ENCODE assay signal across 1 cellular context in the genomic region with DNA sequence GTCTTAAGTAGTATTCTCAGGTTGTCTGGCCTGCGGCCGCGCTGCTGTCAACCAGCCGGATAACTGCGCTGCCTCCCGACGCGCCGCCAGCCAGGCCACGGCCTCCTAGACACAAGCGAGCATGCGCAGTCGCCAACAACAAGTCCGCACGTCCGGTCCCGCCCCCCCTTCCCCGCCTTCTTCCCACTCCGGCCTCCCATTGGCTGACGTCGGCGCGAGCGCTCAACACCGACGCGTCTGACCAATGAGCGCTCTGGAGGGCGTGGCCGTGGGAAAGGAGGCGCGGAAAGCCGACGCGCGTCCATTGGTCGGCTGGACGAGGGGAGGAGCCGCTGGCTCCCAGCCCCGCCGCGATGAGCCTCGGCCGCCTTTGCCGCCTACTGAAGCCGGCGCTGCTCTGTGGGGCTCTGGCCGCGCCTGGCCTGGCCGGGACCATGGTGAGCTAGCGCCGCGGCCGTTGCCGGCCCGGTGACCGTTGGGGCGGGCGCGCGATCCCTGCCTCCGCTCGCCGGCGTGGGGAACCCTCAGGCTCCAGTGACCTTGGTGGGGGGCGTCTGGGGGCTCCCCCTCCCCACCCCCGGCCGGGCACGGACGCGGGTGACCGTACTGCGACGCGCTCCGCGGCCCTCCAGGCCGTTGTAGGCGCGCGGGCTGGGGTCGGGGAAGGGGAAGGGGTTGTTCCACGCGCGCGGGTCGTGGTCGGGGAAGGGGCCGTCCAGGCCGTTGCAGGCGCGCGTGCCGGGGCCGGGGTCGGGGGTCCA.
TF ChIP-seq lines count a peak whose summit lies in the region.

A gene with protein sequence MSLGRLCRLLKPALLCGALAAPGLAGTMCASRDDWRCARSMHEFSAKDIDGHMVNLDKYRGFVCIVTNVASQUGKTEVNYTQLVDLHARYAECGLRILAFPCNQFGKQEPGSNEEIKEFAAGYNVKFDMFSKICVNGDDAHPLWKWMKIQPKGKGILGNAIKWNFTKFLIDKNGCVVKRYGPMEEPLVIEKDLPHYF (plus strand): TSS at position 304 of the 761 bp plus-strand sequence. CDS start 50 bp downstream, at position 354.

TF ChIP-seq in K562, 482 proteins besides CTCF, POLR2A, EP300 and RAD21 (continued from another document and continues in another):
- TF ChIP-seq, protein P1, sequence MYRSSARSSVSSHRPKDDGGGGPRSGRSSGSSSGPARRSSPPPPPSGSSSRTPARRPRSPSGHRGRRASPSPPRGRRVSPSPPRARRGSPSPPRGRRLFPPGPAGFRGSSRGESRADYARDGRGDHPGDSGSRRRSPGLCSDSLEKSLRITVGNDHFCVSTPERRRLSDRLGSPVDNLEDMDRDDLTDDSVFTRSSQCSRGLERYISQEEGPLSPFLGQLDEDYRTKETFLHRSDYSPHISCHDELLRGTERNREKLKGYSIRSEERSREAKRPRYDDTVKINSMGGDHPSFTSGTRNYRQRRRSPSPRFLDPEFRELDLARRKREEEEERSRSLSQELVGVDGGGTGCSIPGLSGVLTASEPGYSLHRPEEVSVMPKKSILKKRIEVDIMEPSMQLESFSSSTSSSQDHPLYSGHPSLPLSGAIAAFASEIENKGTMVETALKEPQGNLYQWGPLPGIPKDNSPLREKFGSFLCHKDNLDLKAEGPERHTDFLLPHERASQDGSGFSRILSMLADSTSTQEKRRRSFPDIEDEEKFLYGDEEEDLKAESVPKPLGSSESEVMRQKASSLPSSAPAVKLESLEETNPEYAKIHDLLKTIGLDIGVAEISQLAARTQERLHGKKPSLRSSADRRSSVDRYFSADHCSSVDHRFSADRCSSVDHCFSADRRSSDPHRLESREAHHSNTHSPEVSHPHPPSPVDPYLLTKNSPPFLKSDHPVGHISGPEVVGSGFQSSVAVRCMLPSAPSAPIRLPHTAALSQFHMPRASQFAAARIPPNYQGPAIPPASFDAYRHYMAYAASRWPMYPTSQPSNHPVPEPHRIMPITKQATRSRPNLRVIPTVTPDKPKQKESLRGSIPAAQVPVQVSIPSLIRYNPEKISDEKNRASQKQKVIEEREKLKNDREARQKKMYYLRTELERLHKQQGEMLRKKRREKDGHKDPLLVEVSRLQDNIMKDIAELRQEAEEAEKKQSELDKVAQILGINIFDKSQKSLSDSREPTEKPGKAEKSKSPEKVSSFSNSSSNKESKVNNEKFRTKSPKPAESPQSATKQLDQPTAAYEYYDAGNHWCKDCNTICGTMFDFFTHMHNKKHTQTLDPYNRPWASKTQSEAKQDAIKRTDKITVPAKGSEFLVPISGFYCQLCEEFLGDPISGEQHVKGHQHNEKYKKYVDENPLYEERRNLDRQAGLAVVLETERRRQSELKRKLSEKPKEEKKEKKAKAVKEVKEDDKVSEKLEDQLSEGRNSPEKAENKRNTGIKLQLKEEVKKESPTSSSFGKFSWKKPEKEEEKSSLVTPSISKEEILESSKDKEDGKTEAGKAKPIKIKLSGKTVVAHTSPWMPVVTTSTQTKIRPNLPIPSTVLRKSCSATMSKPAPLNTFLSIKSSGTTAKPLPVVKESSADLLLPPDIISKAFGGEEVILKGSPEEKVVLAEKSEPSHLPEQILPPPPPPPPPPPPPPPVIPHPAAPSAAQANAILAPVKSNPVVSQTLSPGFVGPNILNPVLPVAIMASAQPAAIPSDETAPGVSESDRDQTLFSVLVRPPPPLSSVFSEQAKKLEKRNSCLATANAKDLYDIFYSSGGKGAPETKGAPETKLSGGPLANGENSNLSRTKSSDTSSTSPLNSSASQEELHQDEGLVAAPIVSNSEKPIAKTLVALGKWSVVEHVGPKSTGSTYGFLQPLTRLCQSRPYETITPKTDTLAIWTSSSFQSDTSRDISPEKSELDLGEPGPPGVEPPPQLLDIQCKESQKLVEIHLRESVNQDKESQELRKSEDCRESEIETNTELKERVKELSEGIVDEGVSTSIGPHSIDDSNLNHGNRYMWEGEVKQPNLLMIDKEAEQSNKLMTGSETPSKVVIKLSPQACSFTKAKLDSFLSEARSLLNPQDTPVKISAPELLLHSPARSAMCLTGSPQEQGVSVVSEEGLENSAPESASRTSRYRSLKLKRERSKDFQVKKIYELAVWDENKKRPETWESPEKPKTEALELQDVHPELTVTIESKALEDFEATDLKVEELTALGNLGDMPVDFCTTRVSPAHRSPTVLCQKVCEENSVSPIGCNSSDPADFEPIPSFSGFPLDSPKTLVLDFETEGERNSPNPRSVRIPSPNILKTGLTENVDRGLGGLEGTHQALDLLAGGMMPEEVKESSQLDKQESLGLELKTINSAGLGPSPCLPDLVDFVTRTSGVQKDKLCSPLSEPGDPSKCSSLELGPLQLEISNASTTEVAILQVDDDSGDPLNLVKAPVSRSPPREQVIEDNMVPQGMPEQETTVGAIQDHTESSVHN (IDR thresholded peaks at IDR 0.05; ENCODE audit: borderline replicate concordance in 1 of 2, low read depth in 1 of 2) = no peak
- TF ChIP-seq, protein P2, sequence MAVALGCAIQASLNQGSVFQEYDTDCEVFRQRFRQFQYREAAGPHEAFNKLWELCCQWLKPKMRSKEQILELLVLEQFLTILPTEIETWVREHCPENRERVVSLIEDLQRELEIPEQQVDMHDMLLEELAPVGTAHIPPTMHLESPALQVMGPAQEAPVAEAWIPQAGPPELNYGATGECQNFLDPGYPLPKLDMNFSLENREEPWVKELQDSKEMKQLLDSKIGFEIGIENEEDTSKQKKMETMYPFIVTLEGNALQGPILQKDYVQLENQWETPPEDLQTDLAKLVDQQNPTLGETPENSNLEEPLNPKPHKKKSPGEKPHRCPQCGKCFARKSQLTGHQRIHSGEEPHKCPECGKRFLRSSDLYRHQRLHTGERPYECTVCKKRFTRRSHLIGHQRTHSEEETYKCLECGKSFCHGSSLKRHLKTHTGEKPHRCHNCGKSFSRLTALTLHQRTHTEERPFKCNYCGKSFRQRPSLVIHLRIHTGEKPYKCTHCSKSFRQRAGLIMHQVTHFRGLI (CRISPR knock-in tag; IDR thresholded peaks at IDR 0.05) = no peak
- TF ChIP-seq YY1 (IDR thresholded peaks at IDR 0.05; ENCODE audit: borderline replicate concordance in 1 of 3, control insufficient read depth in 1 of 3, extremely low read depth in 1 of 3, insufficient read depth in 3 of 3, insufficient read length in 1 of 3, insufficient replicate concordance in 2 of 3, low read depth in 1 of 3, low read length in 2 of 3) (peak in 2 of 3 experiments; percentile 55 to 70), ZNF212 (CRISPR knock-in tag; IDR thresholded peaks at IDR 0.05) (no peak), POLR2AphosphoS5 (IDR thresholded peaks at IDR 0.05; ENCODE audit: control insufficient read depth, insufficient read depth, low read depth, low read length) (peak; percentile 90), RBM15 (IDR thresholded peaks at IDR 0.05; ENCODE audit: insufficient read depth, low read length) (no peak), MYNN (IDR thresholded peaks at IDR 0.05) (no peak), MYNN (CRISPR knock-in tag; IDR thresholded peaks at IDR 0.05) (no peak), ZNF707 (CRISPR knock-in tag; conservative IDR thresholded peaks at IDR 0.05) (no peak), DIDO1 (tag; IDR thresholded peaks at IDR 0.05; ENCODE audit: low read depth) (no peak), NCOA6 (IDR thresholded peaks at IDR 0.05) (no peak), NEUROD1 (IDR thresholded peaks at IDR 0.05; ENCODE audit: borderline replicate concordance, low read depth, low read length, partially characterized antibody) (no peak), ZNF274 (IDR thresholded peaks at IDR 0.05; ENCODE audit: borderline replicate concordance, low read depth, low read length) (no peak), HSF4 (CRISPR knock-in tag; IDR thresholded peaks at IDR 0.05; ENCODE audit: borderline replicate concordance) (no peak), PHF20 (IDR thresholded peaks at IDR 0.05; ENCODE audit: partially characterized antibody) (peak; percentile 51), SMARCA4 (IDR thresholded peaks at IDR 0.05) (no peak), ZNF445 (CRISPR knock-in tag; IDR thresholded peaks at IDR 0.05; ENCODE audit: low read depth) (no peak), SETDB1 (IDR thresholded peaks at IDR 0.05; ENCODE audit: low read length) (no peak), ZNF134 (CRISPR knock-in tag; conservative IDR thresholded peaks at IDR 0.05) (no peak), RBBP5 (IDR thresholded peaks at IDR 0.05; ENCODE audit: borderline replicate concordance, insufficient read depth, low read length, poor library complexity, severe bottlenecking) (no peak), RCOR1 (IDR thresholded peaks at IDR 0.05; ENCODE audit: borderline replicate concordance in 1 of 2, low read depth in 2 of 2, low read length in 2 of 2) (no peak)
- TF ChIP-seq, protein P3, sequence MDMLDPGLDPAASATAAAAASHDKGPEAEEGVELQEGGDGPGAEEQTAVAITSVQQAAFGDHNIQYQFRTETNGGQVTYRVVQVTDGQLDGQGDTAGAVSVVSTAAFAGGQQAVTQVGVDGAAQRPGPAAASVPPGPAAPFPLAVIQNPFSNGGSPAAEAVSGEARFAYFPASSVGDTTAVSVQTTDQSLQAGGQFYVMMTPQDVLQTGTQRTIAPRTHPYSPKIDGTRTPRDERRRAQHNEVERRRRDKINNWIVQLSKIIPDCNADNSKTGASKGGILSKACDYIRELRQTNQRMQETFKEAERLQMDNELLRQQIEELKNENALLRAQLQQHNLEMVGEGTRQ (CRISPR knock-in tag; IDR thresholded peaks at IDR 0.05) = no peak
- TF ChIP-seq, protein P4, sequence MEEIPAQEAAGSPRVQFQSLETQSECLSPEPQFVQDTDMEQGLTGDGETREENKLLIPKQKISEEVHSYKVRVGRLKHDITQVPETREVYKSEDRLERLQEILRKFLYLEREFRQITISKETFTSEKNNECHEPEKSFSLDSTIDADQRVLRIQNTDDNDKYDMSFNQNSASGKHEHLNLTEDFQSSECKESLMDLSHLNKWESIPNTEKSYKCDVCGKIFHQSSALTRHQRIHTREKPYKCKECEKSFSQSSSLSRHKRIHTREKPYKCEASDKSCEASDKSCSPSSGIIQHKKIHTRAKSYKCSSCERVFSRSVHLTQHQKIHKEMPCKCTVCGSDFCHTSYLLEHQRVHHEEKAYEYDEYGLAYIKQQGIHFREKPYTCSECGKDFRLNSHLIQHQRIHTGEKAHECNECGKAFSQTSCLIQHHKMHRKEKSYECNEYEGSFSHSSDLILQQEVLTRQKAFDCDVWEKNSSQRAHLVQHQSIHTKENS (CRISPR knock-in tag; IDR thresholded peaks at IDR 0.05) = no peak
- TF ChIP-seq, protein P5, sequence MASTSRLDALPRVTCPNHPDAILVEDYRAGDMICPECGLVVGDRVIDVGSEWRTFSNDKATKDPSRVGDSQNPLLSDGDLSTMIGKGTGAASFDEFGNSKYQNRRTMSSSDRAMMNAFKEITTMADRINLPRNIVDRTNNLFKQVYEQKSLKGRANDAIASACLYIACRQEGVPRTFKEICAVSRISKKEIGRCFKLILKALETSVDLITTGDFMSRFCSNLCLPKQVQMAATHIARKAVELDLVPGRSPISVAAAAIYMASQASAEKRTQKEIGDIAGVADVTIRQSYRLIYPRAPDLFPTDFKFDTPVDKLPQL (IDR thresholded peaks at IDR 0.05; ENCODE audit: extremely low read depth, insufficient read length) = peak; percentile 60
- TF ChIP-seq, protein P6, sequence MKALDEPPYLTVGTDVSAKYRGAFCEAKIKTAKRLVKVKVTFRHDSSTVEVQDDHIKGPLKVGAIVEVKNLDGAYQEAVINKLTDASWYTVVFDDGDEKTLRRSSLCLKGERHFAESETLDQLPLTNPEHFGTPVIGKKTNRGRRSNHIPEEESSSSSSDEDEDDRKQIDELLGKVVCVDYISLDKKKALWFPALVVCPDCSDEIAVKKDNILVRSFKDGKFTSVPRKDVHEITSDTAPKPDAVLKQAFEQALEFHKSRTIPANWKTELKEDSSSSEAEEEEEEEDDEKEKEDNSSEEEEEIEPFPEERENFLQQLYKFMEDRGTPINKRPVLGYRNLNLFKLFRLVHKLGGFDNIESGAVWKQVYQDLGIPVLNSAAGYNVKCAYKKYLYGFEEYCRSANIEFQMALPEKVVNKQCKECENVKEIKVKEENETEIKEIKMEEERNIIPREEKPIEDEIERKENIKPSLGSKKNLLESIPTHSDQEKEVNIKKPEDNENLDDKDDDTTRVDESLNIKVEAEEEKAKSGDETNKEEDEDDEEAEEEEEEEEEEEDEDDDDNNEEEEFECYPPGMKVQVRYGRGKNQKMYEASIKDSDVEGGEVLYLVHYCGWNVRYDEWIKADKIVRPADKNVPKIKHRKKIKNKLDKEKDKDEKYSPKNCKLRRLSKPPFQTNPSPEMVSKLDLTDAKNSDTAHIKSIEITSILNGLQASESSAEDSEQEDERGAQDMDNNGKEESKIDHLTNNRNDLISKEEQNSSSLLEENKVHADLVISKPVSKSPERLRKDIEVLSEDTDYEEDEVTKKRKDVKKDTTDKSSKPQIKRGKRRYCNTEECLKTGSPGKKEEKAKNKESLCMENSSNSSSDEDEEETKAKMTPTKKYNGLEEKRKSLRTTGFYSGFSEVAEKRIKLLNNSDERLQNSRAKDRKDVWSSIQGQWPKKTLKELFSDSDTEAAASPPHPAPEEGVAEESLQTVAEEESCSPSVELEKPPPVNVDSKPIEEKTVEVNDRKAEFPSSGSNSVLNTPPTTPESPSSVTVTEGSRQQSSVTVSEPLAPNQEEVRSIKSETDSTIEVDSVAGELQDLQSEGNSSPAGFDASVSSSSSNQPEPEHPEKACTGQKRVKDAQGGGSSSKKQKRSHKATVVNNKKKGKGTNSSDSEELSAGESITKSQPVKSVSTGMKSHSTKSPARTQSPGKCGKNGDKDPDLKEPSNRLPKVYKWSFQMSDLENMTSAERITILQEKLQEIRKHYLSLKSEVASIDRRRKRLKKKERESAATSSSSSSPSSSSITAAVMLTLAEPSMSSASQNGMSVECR (CRISPR knock-in tag; IDR thresholded peaks at IDR 0.05) = no peak
- TF ChIP-seq, protein P7, sequence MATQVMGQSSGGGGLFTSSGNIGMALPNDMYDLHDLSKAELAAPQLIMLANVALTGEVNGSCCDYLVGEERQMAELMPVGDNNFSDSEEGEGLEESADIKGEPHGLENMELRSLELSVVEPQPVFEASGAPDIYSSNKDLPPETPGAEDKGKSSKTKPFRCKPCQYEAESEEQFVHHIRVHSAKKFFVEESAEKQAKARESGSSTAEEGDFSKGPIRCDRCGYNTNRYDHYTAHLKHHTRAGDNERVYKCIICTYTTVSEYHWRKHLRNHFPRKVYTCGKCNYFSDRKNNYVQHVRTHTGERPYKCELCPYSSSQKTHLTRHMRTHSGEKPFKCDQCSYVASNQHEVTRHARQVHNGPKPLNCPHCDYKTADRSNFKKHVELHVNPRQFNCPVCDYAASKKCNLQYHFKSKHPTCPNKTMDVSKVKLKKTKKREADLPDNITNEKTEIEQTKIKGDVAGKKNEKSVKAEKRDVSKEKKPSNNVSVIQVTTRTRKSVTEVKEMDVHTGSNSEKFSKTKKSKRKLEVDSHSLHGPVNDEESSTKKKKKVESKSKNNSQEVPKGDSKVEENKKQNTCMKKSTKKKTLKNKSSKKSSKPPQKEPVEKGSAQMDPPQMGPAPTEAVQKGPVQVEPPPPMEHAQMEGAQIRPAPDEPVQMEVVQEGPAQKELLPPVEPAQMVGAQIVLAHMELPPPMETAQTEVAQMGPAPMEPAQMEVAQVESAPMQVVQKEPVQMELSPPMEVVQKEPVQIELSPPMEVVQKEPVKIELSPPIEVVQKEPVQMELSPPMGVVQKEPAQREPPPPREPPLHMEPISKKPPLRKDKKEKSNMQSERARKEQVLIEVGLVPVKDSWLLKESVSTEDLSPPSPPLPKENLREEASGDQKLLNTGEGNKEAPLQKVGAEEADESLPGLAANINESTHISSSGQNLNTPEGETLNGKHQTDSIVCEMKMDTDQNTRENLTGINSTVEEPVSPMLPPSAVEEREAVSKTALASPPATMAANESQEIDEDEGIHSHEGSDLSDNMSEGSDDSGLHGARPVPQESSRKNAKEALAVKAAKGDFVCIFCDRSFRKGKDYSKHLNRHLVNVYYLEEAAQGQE (CRISPR knock-in tag; IDR thresholded peaks at IDR 0.05; ENCODE audit: low read depth) = no peak; the same call in 1 of the 2 replicates
